ENCODE assay signal across 1 cellular context in the genomic region with DNA sequence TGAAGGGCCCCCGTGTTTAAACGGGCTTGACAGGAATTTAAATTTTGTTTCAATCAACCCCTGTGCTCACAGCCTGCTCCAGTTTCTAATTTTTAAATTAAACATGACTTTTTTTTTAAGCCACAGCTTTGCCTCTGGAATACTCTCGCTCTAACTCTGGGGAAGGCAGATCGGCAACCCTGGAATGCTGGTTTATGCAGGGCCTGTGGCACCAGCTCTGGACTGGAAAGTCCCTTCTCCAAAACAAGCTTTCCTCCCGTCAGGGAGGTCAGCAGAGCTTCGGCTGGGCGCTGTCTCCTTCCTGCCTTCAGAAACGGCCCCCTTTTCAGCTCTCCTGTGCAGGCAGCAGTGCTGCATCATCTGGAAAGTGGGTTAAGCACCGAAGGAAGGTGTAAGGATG.
TF ChIP-seq lines count a peak whose summit lies in the region.

No MANE protein-coding gene starts in this region.

TF ChIP-seq in GM12878, 131 proteins besides CTCF, POLR2A, EP300 and RAD21:
- TF ChIP-seq TCF3 (IDR thresholded peaks at IDR 0.05; ENCODE audit: borderline replicate concordance, insufficient read depth, low read depth, low read length) (no peak), RFX5 (IDR thresholded peaks at IDR 0.05; ENCODE audit: low read depth, low read length) (no peak), NFYA (IDR thresholded peaks at IDR 0.05; ENCODE audit: borderline replicate concordance, low read depth, low read length) (no peak), SUPT20H (IDR thresholded peaks at IDR 0.05; ENCODE audit: borderline replicate concordance, control insufficient read depth, low read depth, low read length) (no peak), ETV6 (conservative IDR thresholded peaks at IDR 0.05 in 1 of 2, IDR thresholded peaks at IDR 0.05 in 1 of 2; ENCODE audit: borderline replicate concordance in 1 of 2, low read depth in 1 of 2) (no peak), MTA2 (IDR thresholded peaks at IDR 0.05; ENCODE audit: low read depth) (no peak), GATAD2B (conservative IDR thresholded peaks at IDR 0.05; ENCODE audit: low read depth) (no peak), MEF2B (IDR thresholded peaks at IDR 0.05; ENCODE audit: partially characterized antibody, poor library complexity, severe bottlenecking) (no peak), ZNF384 (IDR thresholded peaks at IDR 0.05; ENCODE audit: borderline replicate concordance, low read depth, low read length) (no peak), EED (IDR thresholded peaks at IDR 0.05; ENCODE audit: low read depth) (no peak), JUNB (IDR thresholded peaks at IDR 0.05) (no peak), MTA3 (IDR thresholded peaks at IDR 0.05; ENCODE audit: borderline replicate concordance, low read length) (no peak), MXI1 (IDR thresholded peaks at IDR 0.05; ENCODE audit: low read depth, low read length) (no peak), TCF7 (IDR thresholded peaks at IDR 0.05; ENCODE audit: borderline replicate concordance) (no peak)
- TF ChIP-seq, protein P1, sequence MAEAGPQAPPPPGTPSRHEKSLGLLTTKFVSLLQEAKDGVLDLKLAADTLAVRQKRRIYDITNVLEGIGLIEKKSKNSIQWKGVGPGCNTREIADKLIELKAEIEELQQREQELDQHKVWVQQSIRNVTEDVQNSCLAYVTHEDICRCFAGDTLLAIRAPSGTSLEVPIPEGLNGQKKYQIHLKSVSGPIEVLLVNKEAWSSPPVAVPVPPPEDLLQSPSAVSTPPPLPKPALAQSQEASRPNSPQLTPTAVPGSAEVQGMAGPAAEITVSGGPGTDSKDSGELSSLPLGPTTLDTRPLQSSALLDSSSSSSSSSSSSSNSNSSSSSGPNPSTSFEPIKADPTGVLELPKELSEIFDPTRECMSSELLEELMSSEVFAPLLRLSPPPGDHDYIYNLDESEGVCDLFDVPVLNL (IDR thresholded peaks at IDR 0.05; ENCODE audit: low read depth, low read length): no peak
- TF ChIP-seq, protein P2, sequence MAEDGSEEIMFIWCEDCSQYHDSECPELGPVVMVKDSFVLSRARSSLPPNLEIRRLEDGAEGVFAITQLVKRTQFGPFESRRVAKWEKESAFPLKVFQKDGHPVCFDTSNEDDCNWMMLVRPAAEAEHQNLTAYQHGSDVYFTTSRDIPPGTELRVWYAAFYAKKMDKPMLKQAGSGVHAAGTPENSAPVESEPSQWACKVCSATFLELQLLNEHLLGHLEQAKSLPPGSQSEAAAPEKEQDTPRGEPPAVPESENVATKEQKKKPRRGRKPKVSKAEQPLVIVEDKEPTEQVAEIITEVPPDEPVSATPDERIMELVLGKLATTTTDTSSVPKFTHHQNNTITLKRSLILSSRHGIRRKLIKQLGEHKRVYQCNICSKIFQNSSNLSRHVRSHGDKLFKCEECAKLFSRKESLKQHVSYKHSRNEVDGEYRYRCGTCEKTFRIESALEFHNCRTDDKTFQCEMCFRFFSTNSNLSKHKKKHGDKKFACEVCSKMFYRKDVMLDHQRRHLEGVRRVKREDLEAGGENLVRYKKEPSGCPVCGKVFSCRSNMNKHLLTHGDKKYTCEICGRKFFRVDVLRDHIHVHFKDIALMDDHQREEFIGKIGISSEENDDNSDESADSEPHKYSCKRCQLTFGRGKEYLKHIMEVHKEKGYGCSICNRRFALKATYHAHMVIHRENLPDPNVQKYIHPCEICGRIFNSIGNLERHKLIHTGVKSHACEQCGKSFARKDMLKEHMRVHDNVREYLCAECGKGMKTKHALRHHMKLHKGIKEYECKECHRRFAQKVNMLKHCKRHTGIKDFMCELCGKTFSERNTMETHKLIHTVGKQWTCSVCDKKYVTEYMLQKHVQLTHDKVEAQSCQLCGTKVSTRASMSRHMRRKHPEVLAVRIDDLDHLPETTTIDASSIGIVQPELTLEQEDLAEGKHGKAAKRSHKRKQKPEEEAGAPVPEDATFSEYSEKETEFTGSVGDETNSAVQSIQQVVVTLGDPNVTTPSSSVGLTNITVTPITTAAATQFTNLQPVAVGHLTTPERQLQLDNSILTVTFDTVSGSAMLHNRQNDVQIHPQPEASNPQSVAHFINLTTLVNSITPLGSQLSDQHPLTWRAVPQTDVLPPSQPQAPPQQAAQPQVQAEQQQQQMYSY (CRISPR knock-in tag; IDR thresholded peaks at IDR 0.05): no peak
- TF ChIP-seq, protein P3, sequence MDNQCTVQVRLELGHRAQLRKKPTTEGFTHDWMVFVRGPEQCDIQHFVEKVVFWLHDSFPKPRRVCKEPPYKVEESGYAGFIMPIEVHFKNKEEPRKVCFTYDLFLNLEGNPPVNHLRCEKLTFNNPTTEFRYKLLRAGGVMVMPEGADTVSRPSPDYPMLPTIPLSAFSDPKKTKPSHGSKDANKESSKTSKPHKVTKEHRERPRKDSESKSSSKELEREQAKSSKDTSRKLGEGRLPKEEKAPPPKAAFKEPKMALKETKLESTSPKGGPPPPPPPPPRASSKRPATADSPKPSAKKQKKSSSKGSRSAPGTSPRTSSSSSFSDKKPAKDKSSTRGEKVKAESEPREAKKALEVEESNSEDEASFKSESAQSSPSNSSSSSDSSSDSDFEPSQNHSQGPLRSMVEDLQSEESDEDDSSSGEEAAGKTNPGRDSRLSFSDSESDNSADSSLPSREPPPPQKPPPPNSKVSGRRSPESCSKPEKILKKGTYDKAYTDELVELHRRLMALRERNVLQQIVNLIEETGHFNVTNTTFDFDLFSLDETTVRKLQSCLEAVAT (IDR thresholded peaks at IDR 0.05): no peak
